In genomic region chr1:53395671-53396215, GRCh38 we compare ENCODE assay signal across 20 cellular contexts.
DNase-seq lines count a peak whose midpoint lies in the region.
"Had no signal": no experiment of that assay in that cellular context is flagged by ENCODE, and none has a peak within 500 bp of the region (broad histone marks: within the 10 kb centered on the region; RNA-seq: fewer than 3 reads in every experiment).

No MANE protein-coding gene starts in this region.

- peak; percentile 42 for DNase-seq in NCI-H82 (lab: John Stamatoyannopoulos, UW)
- no peak for DNase-seq in NCI-H82 treated with DMSO at 0.1 percent for 48 hours (lab: John Stamatoyannopoulos, UW; ENCODE audit: unreplicated experiment)
- DNase-seq in NCI-H1092 (lab: John Stamatoyannopoulos, UW): peak; percentile 17
- DNase-seq in NCI-H524 treated with DMSO at 0.1 percent for 48 hours (lab: John Stamatoyannopoulos, UW): peak; percentile 22
- no peak for DNase-seq in neuronal stem cell (ENCODE audit: low spot score)
- DNase-seq in NCI-H2171 treated with DMSO at 0.1 percent for 48 hours (lab: John Stamatoyannopoulos, UW): no peak
- no peak for DNase-seq in GF-D8 (lab: John Stamatoyannopoulos, UW)
- DNase-seq in stimulated activated CD4-positive, alpha-beta T cell treated with anti-CD3 and anti-CD28 coated beads, Interleukin-2, amount 100 ng/mL, for 48 hours: no peak
- DNase-seq: activated CD8-positive, alpha-beta T cell treated with anti-CD3 and anti-CD28 coated beads for 36 hours; activated T-cell treated with anti-CD3 and anti-CD28 coated beads, Interleukin-2, amount 50 U/mL, for 48 hours; Caco-2; central memory CD4-positive, alpha-beta T cell; Kasumi-1; mammary epithelial cell; NCI-H1048; NCI-H226; upper lobe of right lung had no signal

- H3K9ac ChIP-seq in neuronal stem cell (ENCODE audit: low read depth, low read length, poor library complexity): no peak overlapping the region
- H3K9ac ChIP-seq: BLaER1, GM23248 had no signal

- peak overlapping the region; percentile 9 for H2BK5ac ChIP-seq in neuronal stem cell (ENCODE audit: low read length)

- no peaks in the 10 kb centered on the region for H3K9me3 ChIP-seq in neuronal stem cell (replicated peaks in 1 of 2; ENCODE audit: control insufficient read depth in 2 of 2, insufficient read depth in 1 of 2, low read depth in 1 of 2, low read length in 2 of 2)
- H3K9me3 ChIP-seq: ascending aorta, BLaER1, Caco-2, upper lobe of right lung had no signal

- no peak overlapping the region for H3K4ac ChIP-seq in neuronal stem cell (ENCODE audit: low read length)

- peak overlapping the region; percentile 4 for H3K18ac ChIP-seq in neuronal stem cell (ENCODE audit: low read length)

- peaks cover 6 to 8% of the 10 kb centered on the region in 2 donors for H3K4me1 ChIP-seq in neuronal stem cell (ENCODE audit: control insufficient read depth in 2 of 2, insufficient read depth in 1 of 2, low read depth in 1 of 2, low read length in 2 of 2)
- H3K4me1 ChIP-seq: ascending aorta, Caco-2, upper lobe of right lung had no signal

- no peak overlapping the region for H2BK15ac ChIP-seq in neuronal stem cell (ENCODE audit: low read length)

- no CpG with 5 or more reads among the region's 10 CpGs for whole genome bisulfite sequencing in neuronal stem cell (ENCODE audit: extremely low coverage in 2 of 2, insufficient read length in 2 of 2, insufficient replicate concordance in 1 of 2), 2 donors

- no peak overlapping the region for H2BK12ac ChIP-seq in neuronal stem cell (ENCODE audit: low read length)

- H3K79me1 ChIP-seq in neuronal stem cell (ENCODE audit: low read depth, low read length): no peaks in the 10 kb centered on the region

- no peak overlapping the region for H3K27ac ChIP-seq in neuronal stem cell (replicated peaks; ENCODE audit: low read length)
- H3K27ac ChIP-seq: ascending aorta, BLaER1, GM23248, upper lobe of right lung had no signal

- H3K4me2 ChIP-seq in neuronal stem cell (ENCODE audit: insufficient read depth, low read length, poor library complexity, severe bottlenecking): no peak overlapping the region
- H3K4me2 ChIP-seq: BLaER1 had no signal

- H3K23ac ChIP-seq in neuronal stem cell (ENCODE audit: low read depth, low read length, poor library complexity): no peak overlapping the region

- H3K4me3 ChIP-seq in neuronal stem cell (ENCODE audit: low read length in 2 of 2): no peak overlapping the region
- H3K4me3 ChIP-seq: ascending aorta, BLaER1, GM23248, upper lobe of right lung had no signal

- H4K8ac ChIP-seq in neuronal stem cell (ENCODE audit: low read depth, low read length): no peak overlapping the region

- no peak overlapping the region for H2AFZ ChIP-seq in neuronal stem cell (ENCODE audit: low read length)
- H2AFZ ChIP-seq: GM23248 had no signal

- no peak overlapping the region for H4K91ac ChIP-seq in neuronal stem cell (ENCODE audit: low read depth, low read length, poor library complexity)

- no peak overlapping the region for H2AK5ac ChIP-seq in neuronal stem cell (ENCODE audit: low read depth, low read length)

- H3K36me3 ChIP-seq in neuronal stem cell (replicated peaks in 1 of 2; ENCODE audit: control insufficient read depth in 2 of 2, insufficient read depth in 2 of 2, low read length in 2 of 2): no peaks in the 10 kb centered on the region
- H3K36me3 ChIP-seq: ascending aorta, BLaER1, upper lobe of right lung had no signal

- no peak overlapping the region for H3K14ac ChIP-seq in neuronal stem cell (ENCODE audit: low read length)

- no peaks in the 10 kb centered on the region for H3K27me3 ChIP-seq in neuronal stem cell (ENCODE audit: control insufficient read depth in 3 of 3, insufficient read depth in 3 of 3, low read depth in 1 of 3, low read length in 3 of 3)
- H3K27me3 ChIP-seq: ascending aorta, BLaER1 had no signal

- H2BK120ac ChIP-seq in neuronal stem cell (ENCODE audit: low read depth, low read length): peak overlapping the region; percentile 14

Comparison
In these comparisons a context has a peak if more than half of its experiments do, and no peak if none do; other contexts are left out.
1. DNase-seq: peak in NCI-H82 (single experiment), NCI-H1092 (single experiment) and NCI-H524 treated with DMSO at 0.1 percent for 48 hours (single experiment); none in NCI-H82 treated with DMSO at 0.1 percent for 48 hours (single experiment), neuronal stem cell (single experiment), NCI-H2171 treated with DMSO at 0.1 percent for 48 hours (single experiment), GF-D8 (single experiment) and stimulated activated CD4-positive, alpha-beta T cell treated with anti-CD3 and anti-CD28 coated beads, Interleukin-2, amount 100 ng/mL, for 48 hours (0 of 2).